Comparison of ENCODE assay signal across 14 cellular contexts in genomic region chr11:4134844-4135243, GRCh38. TPM values are rescaled to one million over a fixed set of nuclear protein-coding genes. Genes with fewer than 3 reads are reported as not detected.
A peak's percentile ranks its signal among the peaks of the same experiment; 100 is the strongest.
DNase-seq lines count a peak whose midpoint lies in the region; ATAC-seq and TF ChIP-seq lines count a peak whose summit lies in the region.
"Had no signal": no experiment of that assay in that cellular context is flagged by ENCODE, and none has a peak within 500 bp of the region (broad histone marks: within the 10 kb centered on the region; RNA-seq: fewer than 3 reads in every experiment).

No MANE protein-coding gene starts in this region.

- no peaks in the 10 kb centered on the region for H3K4me1 ChIP-seq in aorta (ENCODE audit: control insufficient read depth in 1 of 2, insufficient read depth in 2 of 2, low read length in 2 of 2)
- H3K4me1 ChIP-seq: heart right ventricle had no signal

- H3K27me3 ChIP-seq in aorta (ENCODE audit: control insufficient read depth in 1 of 2, insufficient read depth in 2 of 2, low read length in 1 of 2), result no peaks in the 10 kb centered on the region
- H3K27me3 ChIP-seq: heart right ventricle had no signal

- intact Hi-C loops in aorta (cut with DNase I), result no loop called here

- peak; percentile 80 for DNase-seq in EL
- peak; percentile 33 for DNase-seq in RPMI7951 (ENCODE audit: low read depth)
- peak; percentile 69 for DNase-seq in epithelial cell of proximal tubule (ENCODE audit: low read depth)
- DNase-seq in pulmonary artery endothelial cell (ENCODE audit: low read depth, low spot score), result peak; percentile 48
- DNase-seq in NCI-H1092 (lab: John Stamatoyannopoulos, UW), result no peak
- DNase-seq in aorta, result no peak
- no peak for DNase-seq in MV-4-11 (lab: John Stamatoyannopoulos, UW)
- no peak for DNase-seq in dedifferentiated amniotic fluid mesenchymal stem cell (ENCODE audit: extremely low spot score)
- DNase-seq: activated CD4-positive, alpha-beta T cell treated with anti-CD3 and anti-CD28 coated beads, Interleukin-2, amount 50 U/mL, for 48 hours; heart right ventricle; left ventricle myocardium superior; NCI-H510A; T-helper 9 cell had no signal

- H3K36me3 ChIP-seq in aorta (ENCODE audit: control insufficient read depth in 1 of 2, insufficient read depth in 2 of 2, low read length in 1 of 2), result peaks cover 3 to 11% of the 10 kb centered on the region in 2 donors

- no peak overlapping the region for H3K27ac ChIP-seq in aorta (ENCODE audit: low read depth in 1 of 2, low read length in 2 of 2)
- H3K27ac ChIP-seq: heart right ventricle had no signal

- no peak for TF ChIP-seq CTCF in epithelial cell of proximal tubule (conservative IDR thresholded peaks at IDR 0.05; ENCODE audit: low read depth, low read length)

- no peaks in the 10 kb centered on the region for H3K9me3 ChIP-seq in aorta (ENCODE audit: control insufficient read depth, low read length)

- no peak for ATAC-seq in aorta (ENCODE audit: low FRiP score)
- ATAC-seq: heart right ventricle, left ventricle myocardium superior had no signal

- H3K4me3 ChIP-seq in epithelial cell of proximal tubule (ENCODE audit: low read depth, low read length) (no peak overlapping the region), aorta (ENCODE audit: low read length in 2 of 2) (no peak overlapping the region)
- H3K4me3 ChIP-seq: heart right ventricle, smooth muscle cell had no signal

RNA-seq across cellular contexts. Expression of gene RRM1, which starts 40.2 kb away (rescaled TPM):
- 134 and 138 TPM in 2 replicates for total RNA-seq in RPMI7951 (2014; rRNA removed; shearing (Covaris generic))
- total RNA-seq in epithelial cell of proximal tubule (128 and 174 TPM in 2 replicates), pulmonary artery endothelial cell (114 and 143 TPM in 2 replicates), aorta (10 to 100 TPM; 22.5 to 33.5 TPM)
- polyA plus RNA-seq in aorta, result 10 to 100 TPM; 17.0 to 20.9 TPM

Comparison
In these comparisons a context has a peak if more than half of its experiments do, and no peak if none do; other contexts are left out.
1. DNase-seq: peak in EL (single experiment), RPMI7951 (single experiment), epithelial cell of proximal tubule (single experiment) and pulmonary artery endothelial cell (single experiment); none in NCI-H1092 (single experiment), aorta (0 of 2), MV-4-11 (single experiment) and dedifferentiated amniotic fluid mesenchymal stem cell (single experiment).